ENCODE assay signal across 9 cellular contexts in genomic region chr6:150068786-150069648, GRCh38. TPM values are rescaled to one million over a fixed set of nuclear protein-coding genes. Genes with fewer than 3 reads are reported as not detected.
A peak's percentile ranks its signal among the peaks of the same experiment; 100 is the strongest.
DNase-seq lines count a peak whose midpoint lies in the region; ATAC-seq lines count a peak whose summit lies in the region.
"Had no signal": no experiment of that assay in that cellular context is flagged by ENCODE, and none has a peak within 500 bp of the region (broad histone marks: within the 10 kb centered on the region; RNA-seq: fewer than 3 reads in every experiment).

ULBP3 (minus strand) TSS chr6:150069121; CDS start chr6:150069066, 55 bp downstream.

- H3K4me1 ChIP-seq in mononuclear cell (ENCODE audit: insufficient read depth, low read length) = peaks cover 9% of the 10 kb centered on the region

- H3K9me3 ChIP-seq in mononuclear cell (ENCODE audit: low read depth, low read length) = no peaks in the 10 kb centered on the region

- H3K4me3 ChIP-seq in mononuclear cell (ENCODE audit: low read length) = peak within 1 kb of the TSS; percentile 49

- H3K27me3 ChIP-seq in mononuclear cell (ENCODE audit: insufficient read depth, low read length) = no peaks in the 10 kb centered on the region

- ATAC-seq in HG03097 (IDR thresholded peaks at IDR 0.05; ENCODE audit: low FRiP score, unreplicated experiment) = peak; percentile 61

- DNase-seq in NCI-H2107 (lab: John Stamatoyannopoulos, UW) (peak; percentile 51), NCI-H2107 treated with DMSO at 0.1 percent for 48 hours (lab: John Stamatoyannopoulos, UW; ENCODE audit: unreplicated experiment) (no peak), NCI-H774 (lab: John Stamatoyannopoulos, UW) (peak; percentile 81), activated T-cell treated with anti-CD3 and anti-CD28 coated beads for 1 hour (ENCODE audit: low read depth) (peak; percentile 46), epidermal melanocyte (ENCODE audit: insufficient read length, low spot score) (peak; percentile 87)
- DNase-seq in stimulated activated CD8-positive, alpha-beta memory T cell treated with anti-CD3 and anti-CD28 coated beads, Interleukin-15, amount 100 ng/mL, for 4 hours (ENCODE audit: low read depth in 2 of 2) = peak; percentile 35 to 44
- DNase-seq: DND-41 had no signal

RNA-seq across cellular contexts. Expression of gene ULBP3, which starts in this region (rescaled TPM):
- total RNA-seq in mononuclear cell = 0.84 TPM
